ENCODE assay signal across 10 cellular contexts in the genomic region with DNA sequence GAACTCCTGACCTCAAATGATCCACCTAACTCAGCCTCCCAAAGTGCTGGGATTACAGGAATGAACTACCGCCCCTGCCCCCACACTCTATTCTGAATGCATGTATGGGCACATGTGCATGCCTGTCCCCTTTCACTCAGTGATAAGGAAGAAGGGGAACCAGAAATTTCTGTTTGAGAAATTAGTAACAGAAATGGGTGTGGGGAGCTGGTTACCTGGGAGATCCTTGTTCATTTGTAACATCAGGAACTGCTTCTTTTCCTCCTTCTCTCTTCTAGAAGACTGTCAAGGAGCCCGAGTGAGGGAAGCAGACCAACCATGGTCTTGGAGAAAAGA. TPM values are rescaled to one million over a fixed set of nuclear protein-coding genes. Genes with fewer than 3 reads are reported as not detected.
DNase-seq lines count a peak whose midpoint lies in the region; ATAC-seq and TF ChIP-seq lines count a peak whose summit lies in the region.
"Had no signal": no experiment of that assay in that cellular context is flagged by ENCODE, and none has a peak within 500 bp of the region (broad histone marks: within the 10 kb centered on the region; RNA-seq: fewer than 3 reads in every experiment).

No MANE protein-coding gene starts in this region.

- H3K4me1 Mint-ChIP-seq in Calu3 (ENCODE audit: low read depth, unreplicated experiment): peaks cover 25% of the 10 kb centered on the region
- H3K4me1 Mint-ChIP-seq in activated T-helper 1 cell treated with anti-CD3 and anti-CD28 coated beads, Interleukin-12 subunit alpha, Interleukin-12 subunit beta, Interleukin-2, Interleukin-4 antibody, amounts not matched to agents 30 ng/mL and 10 ng/mL and 1 ng/mL, durations not matched to agents 14 hours and 24 hours and 36 hours (ENCODE audit: low read depth): peaks cover 38% of the 10 kb centered on the region

- no peak overlapping the region for H3K4me2 ChIP-seq in fibroblast of lung (ENCODE audit: extremely low read depth, insufficient read depth, low read length)
- H3K4me2 ChIP-seq in smooth muscle cell: no peak overlapping the region

- H3K27ac ChIP-seq in fibroblast of lung (ENCODE audit: insufficient read depth, low read length) (peak overlapping the region; percentile 48), smooth muscle cell (ENCODE audit: low read depth) (peak overlapping the region; percentile 45)

- no peaks in the 10 kb centered on the region for H3K9me3 Mint-ChIP-seq in Calu3 (ENCODE audit: low read depth, unreplicated experiment)
- H3K9me3 Mint-ChIP-seq in activated T-helper 1 cell treated with anti-CD3 and anti-CD28 coated beads, Interleukin-12 subunit alpha, Interleukin-12 subunit beta, Interleukin-2, Interleukin-4 antibody, amounts not matched to agents 30 ng/mL and 10 ng/mL and 1 ng/mL, durations not matched to agents 14 hours and 24 hours and 36 hours: no peaks in the 10 kb centered on the region

- 95% methylated on average over 2 of the region's 2 CpGs for WGBS in smooth muscle cell (ENCODE audit: low lambda C conversion rate)

- H3K27me3 ChIP-seq in fibroblast of lung (ENCODE audit: control insufficient read depth, insufficient read depth, low read length): no peaks in the 10 kb centered on the region
- no peaks in the 10 kb centered on the region for H3K27me3 ChIP-seq in smooth muscle cell (ENCODE audit: low read depth)

- no TSS peak for BruUV-seq in Calu3 (replicated peaks; lab: Mats Ljungman, UMichigan)

- peak overlapping the region; percentile 31 for H3K27ac Mint-ChIP-seq in Calu3 (ENCODE audit: unreplicated experiment)
- H3K27ac Mint-ChIP-seq in activated T-helper 1 cell treated with anti-CD3 and anti-CD28 coated beads, Interleukin-12 subunit alpha, Interleukin-12 subunit beta, Interleukin-2, Interleukin-4 antibody, amounts not matched to agents 30 ng/mL and 10 ng/mL and 1 ng/mL, durations not matched to agents 14 hours and 24 hours and 36 hours: peak overlapping the region; percentile 24

- no peaks in the 10 kb centered on the region for H4K20me1 ChIP-seq in fibroblast of lung (ENCODE audit: control insufficient read depth, extremely low read depth, insufficient read depth, low read length)
- no peaks in the 10 kb centered on the region for H4K20me1 ChIP-seq in smooth muscle cell (ENCODE audit: low read depth)

- ATAC-seq in HG03432 (IDR thresholded peaks at IDR 0.05; ENCODE audit: unreplicated experiment) (no peak), HG03565 (IDR thresholded peaks at IDR 0.05; ENCODE audit: unreplicated experiment) (no peak)

- H3K4me3 ChIP-seq in fibroblast of lung (replicated peaks in 1 of 4; ENCODE audit: control extremely low read depth in 1 of 4, insufficient read depth in 1 of 4, low read depth in 3 of 4, low read length in 4 of 4) (no peak overlapping the region), smooth muscle cell (no peak overlapping the region)

- H3K36me3 Mint-ChIP-seq in Calu3 (ENCODE audit: insufficient read depth, unreplicated experiment): peaks cover 39% of the 10 kb centered on the region
- peaks cover 14% of the 10 kb centered on the region for H3K36me3 Mint-ChIP-seq in activated T-helper 1 cell treated with anti-CD3 and anti-CD28 coated beads, Interleukin-12 subunit alpha, Interleukin-12 subunit beta, Interleukin-2, Interleukin-4 antibody, amounts not matched to agents 30 ng/mL and 10 ng/mL and 1 ng/mL, durations not matched to agents 14 hours and 24 hours and 36 hours (ENCODE audit: low read depth)

- H2AFZ ChIP-seq in fibroblast of lung (ENCODE audit: low read length): no peak overlapping the region
- H2AFZ ChIP-seq in smooth muscle cell (ENCODE audit: low read depth): no peak overlapping the region

- CTCF ChIA-PET in Calu3 (lab: Charles Lee): interaction anchor here (2.7 kb wide), 1 partner anchor 9 kb away, joined by 8 read pairs; no protein-coding TSS in a partner anchor

- peak overlapping the region; percentile 89 for H3K4me3 Mint-ChIP-seq in Calu3 (ENCODE audit: low read depth, unreplicated experiment)
- H3K4me3 Mint-ChIP-seq in activated T-helper 1 cell treated with anti-CD3 and anti-CD28 coated beads, Interleukin-12 subunit alpha, Interleukin-12 subunit beta, Interleukin-2, Interleukin-4 antibody, amounts not matched to agents 30 ng/mL and 10 ng/mL and 1 ng/mL, durations not matched to agents 14 hours and 24 hours and 36 hours: no peak overlapping the region

- no peak overlapping the region for H3K9ac ChIP-seq in fibroblast of lung (ENCODE audit: insufficient read depth, low read length)
- H3K9ac ChIP-seq in smooth muscle cell (ENCODE audit: low read depth): no peak overlapping the region

- TF ChIP-seq CTCF in Calu3 (IDR thresholded peaks at IDR 0.05; ENCODE audit: unreplicated experiment) (no peak), fibroblast of lung (conservative IDR thresholded peaks at IDR 0.05 in 1 of 2, IDR thresholded peaks at IDR 0.05 in 1 of 2; ENCODE audit: low read depth in 1 of 2, low read length in 2 of 2) (no peak), smooth muscle cell (IDR thresholded peaks at IDR 0.05; ENCODE audit: borderline replicate concordance, insufficient read depth, poor library complexity, severe bottlenecking) (no peak), GM20000 (IDR thresholded peaks at IDR 0.05; ENCODE audit: extremely low read depth, missing control alignments) (no peak)

- no peaks in the 10 kb centered on the region for H3K27me3 Mint-ChIP-seq in Calu3 (ENCODE audit: unreplicated experiment)
- no peaks in the 10 kb centered on the region for H3K27me3 Mint-ChIP-seq in activated T-helper 1 cell treated with anti-CD3 and anti-CD28 coated beads, Interleukin-12 subunit alpha, Interleukin-12 subunit beta, Interleukin-2, Interleukin-4 antibody, amounts not matched to agents 30 ng/mL and 10 ng/mL and 1 ng/mL, durations not matched to agents 14 hours and 24 hours and 36 hours (ENCODE audit: insufficient read depth)

- peaks cover 12% of the 10 kb centered on the region for H3K4me1 ChIP-seq in fibroblast of lung (ENCODE audit: control insufficient read depth, extremely low read depth, insufficient read depth, low read length)
- H3K4me1 ChIP-seq in smooth muscle cell (ENCODE audit: low read depth): peaks cover 9% of the 10 kb centered on the region

- H3K79me2 ChIP-seq in fibroblast of lung (ENCODE audit: control insufficient read depth, insufficient read depth, low read length) (peaks cover 2% of the 10 kb centered on the region), smooth muscle cell (ENCODE audit: low read depth) (no peaks in the 10 kb centered on the region)

- H3K9me3 ChIP-seq in fibroblast of lung (ENCODE audit: control insufficient read depth, insufficient read depth, low read depth, low read length) (no peaks in the 10 kb centered on the region), smooth muscle cell (replicated peaks; ENCODE audit: low read depth) (no peaks in the 10 kb centered on the region)

- peaks cover 9% of the 10 kb centered on the region for H3F3A ChIP-seq in smooth muscle cell (ENCODE audit: low read depth)

- H3K36me3 ChIP-seq in fibroblast of lung (ENCODE audit: control insufficient read depth, insufficient read depth, low read length) (peaks cover 3% of the 10 kb centered on the region), smooth muscle cell (ENCODE audit: low read depth) (no peaks in the 10 kb centered on the region)

- peak; percentile 49 for DNase-seq in Calu3
- no peak for DNase-seq in activated T-helper 1 cell treated with anti-CD3 and anti-CD28 coated beads, Interleukin-12 subunit alpha, Interleukin-12 subunit beta, Interleukin-2, Interleukin-4 antibody, amounts not matched to agents 30 ng/mL and 10 ng/mL and 1 ng/mL, durations not matched to agents 14 hours and 24 hours and 36 hours (ENCODE audit: low spot score)
- no peak for DNase-seq in fibroblast of lung (ENCODE audit: low read depth in 2 of 2)
- DNase-seq in smooth muscle cell (lab: John Stamatoyannopoulos, UW; ENCODE audit: unreplicated experiment): no peak
- DNase-seq in GM20000 (ENCODE audit: low spot score): no peak
- DNase-seq in GM19240 (ENCODE audit: insufficient read length, low spot score): no peak
- DNase-seq: NCI-H226; stimulated activated CD4-positive, alpha-beta T cell treated with anti-CD3 and anti-CD28 coated beads, Interleukin-4, amount 100 ng/mL, for 24 hours had no signal

- intact Hi-C loops in Calu3 (cut with micrococcal nuclease; ENCODE audit: unreplicated experiment): loop anchor here (1.0 kb wide), 1 partner anchor 34 kb away; no protein-coding TSS in a partner anchor
- intact Hi-C loops in activated T-helper 1 cell treated with anti-CD3 and anti-CD28 coated beads, Interleukin-12 subunit alpha, Interleukin-12 subunit beta, Interleukin-2, Interleukin-4 antibody, amounts not matched to agents 30 ng/mL and 10 ng/mL and 1 ng/mL, durations not matched to agents 14 hours and 24 hours and 36 hours (cut with micrococcal nuclease): loop anchor here (1.0 kb wide), 1 partner anchor 34 kb away; no protein-coding TSS in a partner anchor

RNA-seq across cellular contexts. Expression of a gene that starts 3.5 kb away (rescaled TPM):
- total RNA-seq in Calu3 (2022): 12.8 and 16.2 TPM in 2 replicates
- total RNA-seq in activated T-helper 1 cell treated with anti-CD3 and anti-CD28 coated beads, Interleukin-12 subunit alpha, Interleukin-12 subunit beta, Interleukin-2, Interleukin-4 antibody, amounts not matched to agents 30 ng/mL and 10 ng/mL and 1 ng/mL, durations not matched to agents 14 hours and 24 hours and 36 hours: 16.6 and 17.3 TPM in 2 replicates
- total RNA-seq in fibroblast of lung: 2.6 TPM in 2 replicates
- 3.3 and 6.0 TPM in 2 replicates for polyA plus RNA-seq in fibroblast of lung
- polyA plus RNA-seq in fibroblast of lung (2012): 2.7 and 4.0 TPM in 2 replicates
- 1.3 and 3.3 TPM in 2 replicates for polyA minus RNA-seq in fibroblast of lung (ENCODE audit: low replicate concordance)
- total RNA-seq in smooth muscle cell: 1.7 and 2.0 TPM in 2 replicates
- polyA plus RNA-seq in smooth muscle cell: 0.71 and 1.5 TPM in 2 replicates

RNA-seq across cellular contexts. Expression of a gene that starts 7.5 kb away (rescaled TPM):
- total RNA-seq in Calu3 (2022): 19.0 and 21.3 TPM in 2 replicates
- 4.1 and 7.1 TPM in 2 replicates for total RNA-seq in activated T-helper 1 cell treated with anti-CD3 and anti-CD28 coated beads, Interleukin-12 subunit alpha, Interleukin-12 subunit beta, Interleukin-2, Interleukin-4 antibody, amounts not matched to agents 30 ng/mL and 10 ng/mL and 1 ng/mL, durations not matched to agents 14 hours and 24 hours and 36 hours
- 17.2 and 25.4 TPM in 2 replicates for total RNA-seq in fibroblast of lung
- polyA plus RNA-seq in fibroblast of lung: 18.0 and 24.7 TPM in 2 replicates
- 25.9 and 33.9 TPM in 2 replicates for polyA plus RNA-seq in fibroblast of lung (2012)
- polyA minus RNA-seq in fibroblast of lung (ENCODE audit: low replicate concordance): 17.6 and 18.6 TPM in 2 replicates
- total RNA-seq in smooth muscle cell: 11.7 and 13.2 TPM in 2 replicates
- 1.6 and 2.0 TPM in 2 replicates for polyA plus RNA-seq in smooth muscle cell

RNA-seq across cellular contexts. Expression of a gene that starts 13.2 kb away (rescaled TPM):
- total RNA-seq in Calu3 (2022) (19.3 and 22.6 TPM in 2 replicates), fibroblast of lung (3.3 and 4.6 TPM in 2 replicates), smooth muscle cell (5.0 and 5.4 TPM in 2 replicates)
- total RNA-seq in activated T-helper 1 cell treated with anti-CD3 and anti-CD28 coated beads, Interleukin-12 subunit alpha, Interleukin-12 subunit beta, Interleukin-2, Interleukin-4 antibody, amounts not matched to agents 30 ng/mL and 10 ng/mL and 1 ng/mL, durations not matched to agents 14 hours and 24 hours and 36 hours: 10.9 and 12.2 TPM in 2 replicates
- polyA plus RNA-seq in fibroblast of lung (7.9 and 9.1 TPM in 2 replicates), smooth muscle cell (4.9 and 5.1 TPM in 2 replicates)
- polyA plus RNA-seq in fibroblast of lung (2012): 4.1 and 5.2 TPM in 2 replicates
- 18.9 and 22.7 TPM in 2 replicates for polyA minus RNA-seq in fibroblast of lung (ENCODE audit: low replicate concordance)

RNA-seq across cellular contexts. Expression of a gene that starts 22.1 kb away (rescaled TPM):
- total RNA-seq in Calu3 (2022) (173 and 181 TPM in 2 replicates), fibroblast of lung (59.1 and 73.2 TPM in 2 replicates), smooth muscle cell (48.3 and 52.3 TPM in 2 replicates)
- total RNA-seq in activated T-helper 1 cell treated with anti-CD3 and anti-CD28 coated beads, Interleukin-12 subunit alpha, Interleukin-12 subunit beta, Interleukin-2, Interleukin-4 antibody, amounts not matched to agents 30 ng/mL and 10 ng/mL and 1 ng/mL, durations not matched to agents 14 hours and 24 hours and 36 hours: 252 and 266 TPM in 2 replicates
- polyA plus RNA-seq in fibroblast of lung (152 and 158 TPM in 2 replicates), smooth muscle cell (139 and 156 TPM in 2 replicates)
- 97.3 and 113 TPM in 2 replicates for polyA plus RNA-seq in fibroblast of lung (2012)
- 41.2 and 69.2 TPM in 2 replicates for polyA minus RNA-seq in fibroblast of lung (ENCODE audit: low replicate concordance)

RNA-seq across cellular contexts. Expression of a gene that starts 53.5 kb away (rescaled TPM):
- total RNA-seq in Calu3 (2022): 0.39 and 0.61 TPM in 2 replicates
- 3.1 and 5.0 TPM in 2 replicates for total RNA-seq in activated T-helper 1 cell treated with anti-CD3 and anti-CD28 coated beads, Interleukin-12 subunit alpha, Interleukin-12 subunit beta, Interleukin-2, Interleukin-4 antibody, amounts not matched to agents 30 ng/mL and 10 ng/mL and 1 ng/mL, durations not matched to agents 14 hours and 24 hours and 36 hours
- 16.4 and 23.1 TPM in 2 replicates for total RNA-seq in fibroblast of lung
- 3.9 and 7.9 TPM in 2 replicates for polyA plus RNA-seq in fibroblast of lung
- polyA plus RNA-seq in fibroblast of lung (2012): 8.3 and 11.3 TPM in 2 replicates
- 10.2 and 24.7 TPM in 2 replicates for polyA minus RNA-seq in fibroblast of lung (ENCODE audit: low replicate concordance)
- total RNA-seq in smooth muscle cell: 70.3 and 81.0 TPM in 2 replicates
- 127 and 134 TPM in 2 replicates for polyA plus RNA-seq in smooth muscle cell
